In genomic region chr9:16954032-16954431, GRCh38 we compare ENCODE assay signal across 25 cellular contexts.
"Had no signal": no experiment of that assay in that cellular context is flagged by ENCODE, and none has a peak within 500 bp of the region (broad histone marks: within the 10 kb centered on the region; RNA-seq: fewer than 3 reads in every experiment).

No MANE protein-coding gene starts in this region.

- H3K4me1 ChIP-seq: gastrocnemius medialis, heart right ventricle, left lung, lower lobe of right lung, pancreas, prostate gland, sigmoid colon, testis, tibial nerve had no signal

- FAIRE-seq: endometrium, islet of Langerhans, pancreas had no signal

- H3K36me3 ChIP-seq: gastrocnemius medialis, heart right ventricle, left lung, lower lobe of right lung, pancreas, prostate gland, sigmoid colon, tibial nerve had no signal

- H3K9me3 ChIP-seq: gastrocnemius medialis, heart right ventricle, left lung, lower lobe of right lung, pancreas, prostate gland, sigmoid colon, testis, tibial nerve had no signal

- H3K27me3 ChIP-seq: gastrocnemius medialis, heart right ventricle, left lung, pancreas, sigmoid colon, testis, tibial nerve had no signal

- ATAC-seq: esophagus mucosa; gastrocnemius medialis; heart right ventricle; left lung; lower lobe of right lung; pancreas; stimulated activated naive B cell treated with anti-CD40 and anti-IgM and Interleukin-4, amounts not matched to agents 10 μg/mL and 1 μg/mL and 100 μg/mL, for 72 hours; stimulated activated naive CD8-positive, alpha-beta T cell treated with anti-CD3 and anti-CD28 coated beads, Interleukin-15, amount 100 ng/mL, for 72 hours had no signal

- H3K27ac ChIP-seq: gastrocnemius medialis, heart right ventricle, left lung, lower lobe of right lung, pancreas, prostate gland, sigmoid colon, skin epidermis, testis, tibial nerve had no signal

- H3K4me3 ChIP-seq: gastrocnemius medialis, heart right ventricle, left lung, lower lobe of right lung, pancreas, prostate gland, sigmoid colon, skin epidermis, testis, tibial nerve had no signal

- DNase-seq: effector memory CD4-positive, alpha-beta T cell; gastrocnemius medialis; heart right ventricle; hypothalamus; kidney glomerular epithelial cell; left lung; lower lobe of right lung; mesenchymal stem cell; midbrain; naive B cell; occipital lobe; pancreas; retina; sigmoid colon; stimulated activated CD4-positive, alpha-beta T cell treated with anti-CD3 and anti-CD28 coated beads, Interleukin-2, amount 100 ng/mL, for 24 hours; stimulated activated CD4-positive, alpha-beta T cell treated with anti-CD3 and anti-CD28 coated beads, Interleukin-4, amount 100 ng/mL, for 4 hours; stimulated activated naive B cell treated with anti-CD40 and anti-IgM and Interleukin-4, amounts not matched to agents 10 μg/mL and 1 μg/mL and 100 μg/mL, for 72 hours; stimulated activated naive CD8-positive, alpha-beta T cell treated with anti-CD3 and anti-CD28 coated beads, Interleukin-15, amount 100 ng/mL, for 72 hours; testis had no signal
